15 cellular contexts compared by ENCODE assay signal in the genomic region with DNA sequence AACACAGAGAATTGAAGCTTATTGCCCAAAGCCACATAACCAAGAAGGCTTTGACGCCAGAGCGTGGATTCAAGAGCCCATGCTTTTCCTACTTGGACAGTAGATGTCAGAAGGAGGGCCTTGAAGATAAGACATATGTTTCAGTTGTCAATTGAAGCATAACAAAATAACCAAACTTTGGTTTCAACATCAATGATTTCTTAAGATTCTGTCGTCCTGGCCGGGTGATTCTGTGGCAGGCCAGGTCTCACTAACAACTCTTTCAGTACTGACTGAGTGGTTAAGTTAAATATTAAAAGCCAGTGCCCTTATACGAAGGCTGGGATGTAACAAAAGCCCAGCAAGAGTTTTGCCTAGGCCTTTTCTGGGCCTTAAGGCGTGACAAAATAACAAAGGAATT.
DNase-seq lines count a peak whose midpoint lies in the region; ATAC-seq, FAIRE-seq and TF ChIP-seq lines count a peak whose summit lies in the region.
"Had no signal": no experiment of that assay in that cellular context is flagged by ENCODE, and none has a peak within 500 bp of the region (broad histone marks: within the 10 kb centered on the region; RNA-seq: fewer than 3 reads in every experiment).

No MANE protein-coding gene starts in this region.

- H3K27me3 Mint-ChIP-seq in activated CD4-positive, alpha-beta T cell treated with anti-CD3 and anti-CD28 coated beads for 36 hours = no peaks in the 10 kb centered on the region

- H3K9me3 Mint-ChIP-seq in activated CD4-positive, alpha-beta T cell treated with anti-CD3 and anti-CD28 coated beads for 36 hours (ENCODE audit: low read depth) = peaks cover 1% of the 10 kb centered on the region

- CTCF ChIA-PET in activated CD4-positive, alpha-beta T cell treated with anti-CD3 and anti-CD28 coated beads for 36 hours (lab: Charles Lee) = interaction anchor here (1.7 kb wide), 1 partner anchor 127 kb away, joined by 6 read pairs; no protein-coding TSS in a partner anchor

- H3K4me3 ChIP-seq in AG10803 (ENCODE audit: low read length) = no peak overlapping the region
- H3K4me3 ChIP-seq: cardiac muscle cell, testis had no signal

- no peak overlapping the region for H3K4me3 Mint-ChIP-seq in activated CD4-positive, alpha-beta T cell treated with anti-CD3 and anti-CD28 coated beads for 36 hours

- FAIRE-seq in RCC 7860 (lab: Jason Lieb, UNC) = peak; percentile 98
- FAIRE-seq: G401.6, HTR-8/SVneo had no signal

- peak; percentile 91 for ATAC-seq in GM19351 (IDR thresholded peaks at IDR 0.05; ENCODE audit: unreplicated experiment)
- peak; percentile 91 for ATAC-seq in HG02884 (IDR thresholded peaks at IDR 0.05; ENCODE audit: unreplicated experiment)
- ATAC-seq in activated CD4-positive, alpha-beta T cell treated with anti-CD3 and anti-CD28 coated beads for 36 hours = no peak

- no peak for TF ChIP-seq CTCF in AG10803 (conservative IDR thresholded peaks at IDR 0.05; ENCODE audit: low read length)

- peak; percentile 5 for DNase-seq in AG10803 (ENCODE audit: low read depth)
- DNase-seq in RCC 7860 (ENCODE audit: low spot score) = peak; percentile 76
- DNase-seq in hippocampal formation (lab: John Stamatoyannopoulos, UW) = no peak
- DNase-seq in DMS 273 treated with DMSO at 0.1 percent for 48 hours (lab: John Stamatoyannopoulos, UW) = no peak
- DNase-seq in activated CD4-positive, alpha-beta T cell treated with anti-CD3 and anti-CD28 coated beads for 36 hours = no peak
- DNase-seq in DMS 273 (lab: John Stamatoyannopoulos, UW; ENCODE audit: unreplicated experiment) = no peak
- DNase-seq: 8988T; activated CD8-positive, alpha-beta memory T cell treated with anti-CD3 and anti-CD28 coated beads, Interleukin-2, amount 50 U/mL, for 4 hours; SK-N-SH; testis had no signal

- H3K4me1 Mint-ChIP-seq in activated CD4-positive, alpha-beta T cell treated with anti-CD3 and anti-CD28 coated beads for 36 hours = no peaks in the 10 kb centered on the region

- intact Hi-C loops in activated CD4-positive, alpha-beta T cell treated with anti-CD3 and anti-CD28 coated beads for 36 hours (cut with DNase I, micrococcal nuclease) = no loop called here

- peaks cover 3% of the 10 kb centered on the region for H3K36me3 Mint-ChIP-seq in activated CD4-positive, alpha-beta T cell treated with anti-CD3 and anti-CD28 coated beads for 36 hours (ENCODE audit: low read depth)

- H3K27ac Mint-ChIP-seq in activated CD4-positive, alpha-beta T cell treated with anti-CD3 and anti-CD28 coated beads for 36 hours = no peak overlapping the region

- POLR2A ChIA-PET in activated CD4-positive, alpha-beta T cell treated with anti-CD3 and anti-CD28 coated beads for 36 hours (lab: Charles Lee) = interaction anchor here (0.7 kb wide), 1 partner anchor 676 kb away, joined by 3 read pairs; no protein-coding TSS in a partner anchor

Comparison
In these comparisons a context has a peak if more than half of its experiments do, and no peak if none do; other contexts are left out.
1. DNase-seq: peak in AG10803 (single experiment) and RCC 7860 (single experiment); none in hippocampal formation (0 of 2), DMS 273 treated with DMSO at 0.1 percent for 48 hours (single experiment), activated CD4-positive, alpha-beta T cell treated with anti-CD3 and anti-CD28 coated beads for 36 hours (single experiment) and DMS 273 (single experiment).